1 cellular context compared by ENCODE assay signal in genomic region chr16:27759947-27760844, GRCh38.
A peak's percentile ranks its signal among the peaks of the same experiment; 100 is the strongest.
TF ChIP-seq lines count a peak whose summit lies in the region.

No MANE protein-coding gene starts in this region.

TF ChIP-seq in K562, 482 proteins besides CTCF, POLR2A, EP300 and RAD21 (continued from another document):
- TF ChIP-seq ZBTB33 (CRISPR knock-in tag; IDR thresholded peaks at IDR 0.05) (no peak), ZNF174 (CRISPR knock-in tag; IDR thresholded peaks at IDR 0.05) (no peak), MCM7 (IDR thresholded peaks at IDR 0.05) (no peak), ZKSCAN1 (IDR thresholded peaks at IDR 0.05; ENCODE audit: low read depth, low read length) (peak; percentile 97), TBP (optimal IDR thresholded peaks at IDR 0.05; ENCODE audit: low read depth, low read length) (no peak), CBFA2T3 (IDR thresholded peaks at IDR 0.05) (peak; percentile 60), RFX5 (IDR thresholded peaks at IDR 0.05; ENCODE audit: low read depth, low read length) (no peak), TAL1 (IDR thresholded peaks at IDR 0.05) (peak; percentile 19; the same call in 1 of the 2 replicates), SPI1 (IDR thresholded peaks at IDR 0.05; ENCODE audit: borderline replicate concordance, low read depth, low read length) (peak; percentile 65; the same call in 1 of the 2 replicates), NELFE (IDR thresholded peaks at IDR 0.05; ENCODE audit: insufficient read depth, insufficient read length) (no peak), DMBX1 (CRISPR knock-in tag; IDR thresholded peaks at IDR 0.05; ENCODE audit: borderline replicate concordance) (no peak), ZNF785 (CRISPR knock-in tag; IDR thresholded peaks at IDR 0.05) (no peak), TFAM (CRISPR knock-in tag; conservative IDR thresholded peaks at IDR 0.05) (no peak), ATF1 (CRISPR knock-in tag; IDR thresholded peaks at IDR 0.05) (no peak), ATF1 (tag; IDR thresholded peaks at IDR 0.05) (no peak), HMGN3 (IDR thresholded peaks at IDR 0.05; ENCODE audit: borderline replicate concordance, extremely low read depth, insufficient read length, low read depth, low read length) (no peak), CREBBP (IDR thresholded peaks at IDR 0.05; ENCODE audit: low read depth, low read length) (no peak), RUNX1 (IDR thresholded peaks at IDR 0.05; ENCODE audit: low read depth) (no peak), TCFL5 (CRISPR knock-in tag; conservative IDR thresholded peaks at IDR 0.05) (no peak), MED1 (CRISPR knock-in tag; IDR thresholded peaks at IDR 0.05; ENCODE audit: borderline replicate concordance) (no peak), U2AF1 (optimal IDR thresholded peaks at IDR 0.05; ENCODE audit: low read depth, low read length) (no peak), FOXJ3 (CRISPR knock-in tag; IDR thresholded peaks at IDR 0.05) (no peak), TAF15 (IDR thresholded peaks at IDR 0.05; ENCODE audit: low read depth, low read length) (no peak), TRIM24 (IDR thresholded peaks at IDR 0.05) (no peak), ZKSCAN8 (CRISPR knock-in tag; IDR thresholded peaks at IDR 0.05) (no peak), TCF3 (CRISPR knock-in tag; IDR thresholded peaks at IDR 0.05) (peak; percentile 45), BRCA1 (IDR thresholded peaks at IDR 0.05) (no peak), BRCA1 (CRISPR knock-in tag; IDR thresholded peaks at IDR 0.05) (no peak), NFIC (IDR thresholded peaks at IDR 0.05) (peak; percentile 38; the same call in 1 of the 2 replicates), NFXL1 (CRISPR knock-in tag; IDR thresholded peaks at IDR 0.05) (no peak), ETS2 (tag; IDR thresholded peaks at IDR 0.05; ENCODE audit: borderline replicate concordance, poor library complexity, severe bottlenecking) (no peak), FOXK1 (CRISPR knock-in tag; IDR thresholded peaks at IDR 0.05; ENCODE audit: borderline replicate concordance) (no peak), ZNF76 (CRISPR knock-in tag; IDR thresholded peaks at IDR 0.05; ENCODE audit: borderline replicate concordance) (no peak), ZFP91 (CRISPR knock-in tag; IDR thresholded peaks at IDR 0.05) (no peak), ARNT (IDR thresholded peaks at IDR 0.05) (no peak)
- TF ChIP-seq, protein P1, sequence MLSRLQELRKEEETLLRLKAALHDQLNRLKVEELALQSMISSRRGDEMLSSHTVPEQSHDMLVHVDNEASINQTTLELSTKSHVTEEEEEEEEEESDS (CRISPR knock-in tag; IDR thresholded peaks at IDR 0.05): no peak
- TF ChIP-seq, protein P2, sequence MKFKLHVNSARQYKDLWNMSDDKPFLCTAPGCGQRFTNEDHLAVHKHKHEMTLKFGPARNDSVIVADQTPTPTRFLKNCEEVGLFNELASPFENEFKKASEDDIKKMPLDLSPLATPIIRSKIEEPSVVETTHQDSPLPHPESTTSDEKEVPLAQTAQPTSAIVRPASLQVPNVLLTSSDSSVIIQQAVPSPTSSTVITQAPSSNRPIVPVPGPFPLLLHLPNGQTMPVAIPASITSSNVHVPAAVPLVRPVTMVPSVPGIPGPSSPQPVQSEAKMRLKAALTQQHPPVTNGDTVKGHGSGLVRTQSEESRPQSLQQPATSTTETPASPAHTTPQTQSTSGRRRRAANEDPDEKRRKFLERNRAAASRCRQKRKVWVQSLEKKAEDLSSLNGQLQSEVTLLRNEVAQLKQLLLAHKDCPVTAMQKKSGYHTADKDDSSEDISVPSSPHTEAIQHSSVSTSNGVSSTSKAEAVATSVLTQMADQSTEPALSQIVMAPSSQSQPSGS (CRISPR knock-in tag; IDR thresholded peaks at IDR 0.05): no peak
- TF ChIP-seq, protein P3, sequence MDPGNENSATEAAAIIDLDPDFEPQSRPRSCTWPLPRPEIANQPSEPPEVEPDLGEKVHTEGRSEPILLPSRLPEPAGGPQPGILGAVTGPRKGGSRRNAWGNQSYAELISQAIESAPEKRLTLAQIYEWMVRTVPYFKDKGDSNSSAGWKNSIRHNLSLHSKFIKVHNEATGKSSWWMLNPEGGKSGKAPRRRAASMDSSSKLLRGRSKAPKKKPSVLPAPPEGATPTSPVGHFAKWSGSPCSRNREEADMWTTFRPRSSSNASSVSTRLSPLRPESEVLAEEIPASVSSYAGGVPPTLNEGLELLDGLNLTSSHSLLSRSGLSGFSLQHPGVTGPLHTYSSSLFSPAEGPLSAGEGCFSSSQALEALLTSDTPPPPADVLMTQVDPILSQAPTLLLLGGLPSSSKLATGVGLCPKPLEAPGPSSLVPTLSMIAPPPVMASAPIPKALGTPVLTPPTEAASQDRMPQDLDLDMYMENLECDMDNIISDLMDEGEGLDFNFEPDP (CRISPR knock-in tag; IDR thresholded peaks at IDR 0.05): no peak
- TF ChIP-seq, protein P4, sequence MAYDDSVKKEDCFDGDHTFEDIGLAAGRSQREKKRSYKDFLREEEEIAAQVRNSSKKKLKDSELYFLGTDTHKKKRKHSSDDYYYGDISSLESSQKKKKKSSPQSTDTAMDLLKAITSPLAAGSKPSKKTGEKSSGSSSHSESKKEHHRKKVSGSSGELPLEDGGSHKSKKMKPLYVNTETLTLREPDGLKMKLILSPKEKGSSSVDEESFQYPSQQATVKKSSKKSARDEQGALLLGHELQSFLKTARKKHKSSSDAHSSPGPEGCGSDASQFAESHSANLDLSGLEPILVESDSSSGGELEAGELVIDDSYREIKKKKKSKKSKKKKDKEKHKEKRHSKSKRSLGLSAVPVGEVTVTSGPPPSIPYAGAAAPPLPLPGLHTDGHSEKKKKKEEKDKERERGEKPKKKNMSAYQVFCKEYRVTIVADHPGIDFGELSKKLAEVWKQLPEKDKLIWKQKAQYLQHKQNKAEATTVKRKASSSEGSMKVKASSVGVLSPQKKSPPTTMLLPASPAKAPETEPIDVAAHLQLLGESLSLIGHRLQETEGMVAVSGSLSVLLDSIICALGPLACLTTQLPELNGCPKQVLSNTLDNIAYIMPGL (CRISPR knock-in tag; IDR thresholded peaks at IDR 0.05): no peak
